23 cellular contexts compared by ENCODE assay signal in the genomic region with DNA sequence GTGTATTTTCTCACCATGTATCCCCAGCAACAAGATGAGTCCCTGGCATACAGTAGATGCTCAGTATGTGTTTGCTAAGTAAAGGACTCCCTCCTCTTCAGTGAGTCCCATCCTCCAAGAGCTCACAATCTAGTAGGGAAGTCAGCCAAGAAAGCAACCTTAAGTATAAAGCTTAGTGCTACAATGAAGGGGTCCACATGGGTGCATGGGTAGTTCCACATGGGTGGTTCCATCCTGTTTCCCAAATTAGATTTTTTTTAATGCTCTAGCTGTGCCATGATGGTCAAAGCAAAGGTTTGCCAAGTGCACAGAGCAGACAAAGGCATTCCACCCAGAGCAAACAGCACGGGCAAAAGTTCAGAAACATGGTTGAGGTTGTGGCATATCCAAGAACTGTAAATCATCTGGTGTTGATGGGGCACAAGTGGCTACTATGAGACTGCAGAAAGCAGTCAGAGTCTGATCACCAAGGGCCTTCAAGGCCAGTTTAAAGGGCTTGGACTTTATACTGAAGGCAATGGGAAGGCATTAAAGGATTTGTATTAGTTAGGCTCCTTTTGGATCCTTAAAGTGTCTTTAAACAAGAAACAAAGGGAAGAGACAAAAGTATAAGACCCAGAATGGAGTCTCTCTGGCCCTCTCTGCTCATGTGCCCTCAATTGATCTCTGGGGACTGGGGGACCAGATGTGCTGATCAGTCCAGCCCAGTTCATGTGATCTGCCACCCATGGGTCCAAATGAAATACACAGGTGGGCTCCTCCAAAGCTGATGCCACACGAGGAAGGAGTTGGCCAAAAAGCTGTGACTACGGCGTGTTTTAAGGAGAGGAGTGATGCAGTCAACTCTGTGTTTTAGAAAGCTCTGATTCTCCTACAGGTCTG. TPM values are rescaled to one million over a fixed set of nuclear protein-coding genes. Genes with fewer than 3 reads are reported as not detected.
"Had no signal": no experiment of that assay in that cellular context is flagged by ENCODE, and none has a peak within 500 bp of the region (broad histone marks: within the 10 kb centered on the region; RNA-seq: fewer than 3 reads in every experiment).

No MANE protein-coding gene starts in this region.

- H3K9me3 ChIP-seq: adrenal gland, neutrophil, right lobe of liver, thyroid gland, upper lobe of right lung had no signal

- DNase-seq: activated CD4-positive, alpha-beta T cell treated with anti-CD3 and anti-CD28 coated beads for 4 hours; activated CD4-positive, alpha-beta T cell treated with anti-CD3 and anti-CD28 coated beads, Interleukin-2, amount 50 U/mL, for 48 hours; activated CD4-positive, CD25-positive, alpha-beta regulatory T cell; activated CD8-positive, alpha-beta memory T cell treated with anti-CD3 and anti-CD28 coated beads, Interleukin-2, amount 50 U/mL, for 48 hours; activated naive CD4-positive, alpha-beta T cell; activated T-cell treated with anti-CD3 and anti-CD28 coated beads, Interleukin-2, amount 50 U/mL, for 4 hours; effector memory CD4-positive, alpha-beta T cell; foreskin keratinocyte; left colon; right lobe of liver; stimulated activated CD4-positive, alpha-beta T cell treated with anti-CD3 and anti-CD28 coated beads, Interleukin-1b, Interleukin-23, amount 100 ng/mL, for 48 hours; upper lobe of right lung had no signal

- ATAC-seq: activated T-cell treated with anti-CD3 and anti-CD28 coated beads, Interleukin-2, amount 50 U/mL, for 4 hours; foreskin keratinocyte; left colon; natural killer cell treated with Interleukin-12 subunit alpha and Interleukin-12 subunit beta and Interleukin-15 and Interleukin-18, amount 100 ng/mL, for 72 hours; upper lobe of right lung had no signal

- H3K27me3 ChIP-seq: adrenal gland, foreskin keratinocyte, right lobe of liver, thyroid gland, upper lobe of right lung had no signal

- H3K4me1 ChIP-seq: adrenal gland, foreskin keratinocyte, upper lobe of right lung had no signal

- H3K4me3 ChIP-seq: adrenal gland, right lobe of liver, skin epidermis, thyroid gland, upper lobe of right lung had no signal

- H3K36me3 ChIP-seq: adrenal gland, neutrophil, right lobe of liver, thyroid gland, upper lobe of right lung had no signal

- H3K27ac ChIP-seq: foreskin keratinocyte, neutrophil, right lobe of liver, skin epidermis, thyroid gland, upper lobe of right lung had no signal

RNA-seq across cellular contexts. Expression of a gene that starts 9.0 kb away (rescaled TPM):
- total RNA-seq: activated CD8-positive, alpha-beta memory T cell treated with anti-CD3 and anti-CD28 coated beads for 36 hours; activated T-helper 2 cell treated with anti-CD3 and anti-CD28 coated beads, Interferon-gamma antibody, Interleukin-2, Interleukin-4, amounts not matched to agents 10 μg/mL and 5 μg/mL and 100 μg/mL, durations not matched to agents 14 hours and 24 hours and 36 hours; dermis microvascular lymphatic vessel endothelial cell; foreskin keratinocyte; glomerular endothelial cell; lower leg skin; natural killer cell treated with Interleukin-12 subunit alpha and Interleukin-12 subunit beta and Interleukin-15 and Interleukin-18, amount 100 ng/mL, for 72 hours; upper lobe of right lung had no signal
- polyA plus RNA-seq: foreskin keratinocyte, keratinocyte had no signal
